ENCODE assay signal across 1 cellular context in genomic region chr17:80453126-80453979, GRCh38.
TF ChIP-seq lines count a peak whose summit lies in the region.

No MANE protein-coding gene starts in this region.

TF ChIP-seq in GM12878, 131 proteins besides CTCF, POLR2A, EP300 and RAD21 (continued from another document):
- TF ChIP-seq ZBTB11 (CRISPR knock-in tag; IDR thresholded peaks at IDR 0.05) (no peak), JUNB (IDR thresholded peaks at IDR 0.05) (no peak), EZH2 (IDR thresholded peaks at IDR 0.05; ENCODE audit: borderline replicate concordance, control insufficient read depth, low read depth, low read length) (no peak), SMAD1 (IDR thresholded peaks at IDR 0.05; ENCODE audit: low read depth, partially characterized antibody) (no peak), SMAD5 (IDR thresholded peaks at IDR 0.05; ENCODE audit: low read depth) (no peak), SUPT20H (IDR thresholded peaks at IDR 0.05; ENCODE audit: borderline replicate concordance, control insufficient read depth, low read depth, low read length) (no peak), MTA2 (IDR thresholded peaks at IDR 0.05; ENCODE audit: low read depth) (no peak), IRF5 (IDR thresholded peaks at IDR 0.05; ENCODE audit: borderline replicate concordance) (no peak), ASH2L (IDR thresholded peaks at IDR 0.05; ENCODE audit: borderline replicate concordance, low read depth) (no peak), SMARCA5 (IDR thresholded peaks at IDR 0.05) (no peak), BCLAF1 (IDR thresholded peaks at IDR 0.05) (no peak), ATF2 (IDR thresholded peaks at IDR 0.05; ENCODE audit: low read length) (no peak), IKZF2 (IDR thresholded peaks at IDR 0.05) (no peak), ZNF24 (IDR thresholded peaks at IDR 0.05) (no peak), PML (IDR thresholded peaks at IDR 0.05; ENCODE audit: low read length) (no peak), E4F1 (IDR thresholded peaks at IDR 0.05; ENCODE audit: borderline replicate concordance, partially characterized antibody) (no peak)
